1 cellular context compared by ENCODE assay signal in the genomic region with DNA sequence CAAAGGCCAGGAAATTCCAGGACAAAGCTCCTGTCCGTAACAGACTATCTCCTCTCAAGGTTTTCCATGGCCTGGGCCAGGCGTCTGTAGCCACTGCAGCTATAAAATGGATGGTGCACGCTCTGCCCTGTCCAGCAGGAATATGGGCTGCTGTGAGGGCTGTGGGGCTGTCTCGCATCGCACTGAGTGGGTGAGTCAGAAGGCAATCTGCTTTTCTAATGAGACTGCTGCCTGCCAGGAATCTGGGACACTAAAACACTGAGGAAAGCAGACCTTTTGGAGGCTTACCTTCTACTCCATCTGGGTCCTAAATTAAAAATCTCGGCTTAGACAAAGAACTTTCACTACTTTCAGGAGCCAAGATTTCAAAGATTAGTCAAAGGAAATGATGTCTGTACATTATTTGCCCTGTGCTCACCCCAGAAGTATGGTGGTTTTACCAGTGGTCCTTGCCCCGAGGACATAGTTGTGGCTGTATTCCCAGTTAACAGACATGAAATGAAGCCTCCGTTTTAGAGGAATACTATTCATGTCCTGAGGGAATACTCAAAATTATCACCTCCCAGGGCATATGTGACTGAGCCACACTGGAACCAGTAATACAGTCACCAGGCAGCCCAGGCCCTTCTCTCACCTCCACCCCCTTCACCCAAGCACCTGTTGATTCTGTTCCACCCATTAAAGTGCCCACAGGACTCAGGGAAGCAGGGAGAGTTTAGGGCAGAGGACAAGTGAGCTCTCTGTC.
A peak's percentile ranks its signal among the peaks of the same experiment; 100 is the strongest.
TF ChIP-seq lines count a peak whose summit lies in the region.

No MANE protein-coding gene starts in this region.

TF ChIP-seq in HEK293, 187 proteins besides CTCF, POLR2A, EP300 and RAD21 (continued from another document):
- TF ChIP-seq ZNF518A (tag by site-specific recombination; conservative IDR thresholded peaks at IDR 0.05; ENCODE audit: low read depth), result no peak
- TF ChIP-seq ZFP37 (tag by site-specific recombination; IDR thresholded peaks at IDR 0.05), result no peak
- TF ChIP-seq ZNF600 (tag by site-specific recombination; IDR thresholded peaks at IDR 0.05), result peak; percentile 96
- TF ChIP-seq, protein P1, sequence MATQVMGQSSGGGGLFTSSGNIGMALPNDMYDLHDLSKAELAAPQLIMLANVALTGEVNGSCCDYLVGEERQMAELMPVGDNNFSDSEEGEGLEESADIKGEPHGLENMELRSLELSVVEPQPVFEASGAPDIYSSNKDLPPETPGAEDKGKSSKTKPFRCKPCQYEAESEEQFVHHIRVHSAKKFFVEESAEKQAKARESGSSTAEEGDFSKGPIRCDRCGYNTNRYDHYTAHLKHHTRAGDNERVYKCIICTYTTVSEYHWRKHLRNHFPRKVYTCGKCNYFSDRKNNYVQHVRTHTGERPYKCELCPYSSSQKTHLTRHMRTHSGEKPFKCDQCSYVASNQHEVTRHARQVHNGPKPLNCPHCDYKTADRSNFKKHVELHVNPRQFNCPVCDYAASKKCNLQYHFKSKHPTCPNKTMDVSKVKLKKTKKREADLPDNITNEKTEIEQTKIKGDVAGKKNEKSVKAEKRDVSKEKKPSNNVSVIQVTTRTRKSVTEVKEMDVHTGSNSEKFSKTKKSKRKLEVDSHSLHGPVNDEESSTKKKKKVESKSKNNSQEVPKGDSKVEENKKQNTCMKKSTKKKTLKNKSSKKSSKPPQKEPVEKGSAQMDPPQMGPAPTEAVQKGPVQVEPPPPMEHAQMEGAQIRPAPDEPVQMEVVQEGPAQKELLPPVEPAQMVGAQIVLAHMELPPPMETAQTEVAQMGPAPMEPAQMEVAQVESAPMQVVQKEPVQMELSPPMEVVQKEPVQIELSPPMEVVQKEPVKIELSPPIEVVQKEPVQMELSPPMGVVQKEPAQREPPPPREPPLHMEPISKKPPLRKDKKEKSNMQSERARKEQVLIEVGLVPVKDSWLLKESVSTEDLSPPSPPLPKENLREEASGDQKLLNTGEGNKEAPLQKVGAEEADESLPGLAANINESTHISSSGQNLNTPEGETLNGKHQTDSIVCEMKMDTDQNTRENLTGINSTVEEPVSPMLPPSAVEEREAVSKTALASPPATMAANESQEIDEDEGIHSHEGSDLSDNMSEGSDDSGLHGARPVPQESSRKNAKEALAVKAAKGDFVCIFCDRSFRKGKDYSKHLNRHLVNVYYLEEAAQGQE (tag by site-specific recombination; IDR thresholded peaks at IDR 0.05), result peak; percentile 56; the same call in 1 of the 2 replicates
